In the genomic region with DNA sequence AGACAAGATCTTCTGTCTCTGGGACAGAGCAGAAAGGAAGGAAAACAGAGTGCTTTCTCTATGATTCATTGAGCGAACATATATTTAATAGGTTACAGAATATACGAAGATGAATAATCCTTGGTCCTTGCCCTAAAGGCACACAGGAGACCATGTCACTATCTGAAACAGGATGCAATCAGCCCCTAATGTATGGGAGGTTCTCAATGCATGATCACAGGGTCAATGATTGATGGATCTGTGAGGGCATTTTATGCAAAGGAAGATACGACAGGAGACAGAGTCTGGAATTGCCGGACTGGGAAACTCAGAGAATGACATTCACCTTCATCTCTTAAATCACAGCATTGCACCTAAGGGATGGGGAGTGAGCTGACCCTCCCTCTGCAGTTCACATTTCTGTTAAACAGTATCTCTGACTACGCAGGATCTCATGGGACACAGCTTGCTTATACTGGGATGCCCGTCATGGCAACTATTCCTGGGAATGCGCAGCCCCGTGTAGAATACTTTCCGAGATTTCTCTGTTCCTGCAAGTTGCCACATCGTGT, we compare ENCODE assay signal across 20 cellular contexts.
"Had no signal": no experiment of that assay in that cellular context is flagged by ENCODE, and none has a peak within 500 bp of the region (broad histone marks: within the 10 kb centered on the region; RNA-seq: fewer than 3 reads in every experiment).

No MANE protein-coding gene starts in this region.

- H3K27ac ChIP-seq: esophagus muscularis mucosa, left ventricle myocardium inferior, psoas muscle, right lobe of liver, suprapubic skin had no signal

- H3K36me3 Mint-ChIP-seq: memory B cell, natural killer cell had no signal

- H3K27me3 ChIP-seq: esophagus muscularis mucosa, right lobe of liver, suprapubic skin had no signal

- H3K27ac Mint-ChIP-seq: activated CD4-positive, alpha-beta T cell treated with anti-CD3 and anti-CD28 coated beads, Interleukin-2, amount 10 ng/mL, durations not matched to agents 24 days and 14 days; activated CD8-positive, alpha-beta T cell treated with anti-CD3 and anti-CD28 coated beads, Interleukin-2, amount 10 ng/mL, durations not matched to agents 7 days and 5 days; activated naive CD4-positive, alpha-beta T cell treated with anti-CD3 and anti-CD28 coated beads, Interleukin-2, amount 50 U/mL, for 72 hours; activated T-cell treated with anti-CD3 and anti-CD28 coated beads, Interleukin-2, amount 50 U/mL, for 72 hours; memory B cell; natural killer cell; stimulated activated naive CD8-positive, alpha-beta T cell treated with anti-CD3 and anti-CD28 coated beads, Interleukin-15, Interleukin-2, amounts not matched to agents 100 ng/mL and 50 ng/mL, for 24 hours; WTC11 had no signal

- H3K36me3 ChIP-seq: esophagus muscularis mucosa, left ventricle myocardium inferior, right lobe of liver, suprapubic skin had no signal

- H3K9me3 Mint-ChIP-seq: natural killer cell had no signal

- ATAC-seq: activated CD8-positive, alpha-beta T cell treated with anti-CD3 and anti-CD28 coated beads, Interleukin-2, amount 10 ng/mL, durations not matched to agents 7 days and 5 days; activated naive CD4-positive, alpha-beta T cell treated with anti-CD3 and anti-CD28 coated beads, Interleukin-2, amount 50 U/mL, for 72 hours; activated T-cell treated with anti-CD3 and anti-CD28 coated beads, Interleukin-2, amount 50 U/mL, for 72 hours; natural killer cell; psoas muscle; right lobe of liver had no signal

- H3K9me3 ChIP-seq: psoas muscle, right lobe of liver, suprapubic skin had no signal

- DNase-seq: activated CD4-positive, alpha-beta T cell treated with anti-CD3 and anti-CD28 coated beads, Interleukin-2, amount 10 ng/mL, durations not matched to agents 24 days and 14 days; activated CD8-positive, alpha-beta memory T cell treated with anti-CD3 and anti-CD28 coated beads, Interleukin-2, amount 50 U/mL, for 4 hours; activated CD8-positive, alpha-beta T cell treated with anti-CD3 and anti-CD28 coated beads, Interleukin-2, amount 10 ng/mL, durations not matched to agents 7 days and 5 days; activated gamma-delta T cell; activated T-cell treated with anti-CD3 and anti-CD28 coated beads, Interleukin-2, amount 50 U/mL, for 72 hours; caudate nucleus; kidney; left ventricle myocardium inferior; natural killer cell; psoas muscle; right lobe of liver; stimulated activated CD4-positive, alpha-beta T cell treated with anti-CD3 and anti-CD28 coated beads, Interleukin-4, amount 100 ng/mL, for 4 hours; stimulated activated CD8-positive, alpha-beta memory T cell treated with anti-CD3 and anti-CD28 coated beads, Interleukin-4, amount 100 ng/mL, for 48 hours had no signal

- H3K4me2 ChIP-seq: smooth muscle cell had no signal

- H3K4me3 ChIP-seq: esophagus muscularis mucosa, left ventricle myocardium inferior, psoas muscle, right lobe of liver, smooth muscle cell, suprapubic skin had no signal

- H3K4me3 Mint-ChIP-seq: activated CD4-positive, alpha-beta T cell treated with anti-CD3 and anti-CD28 coated beads, Interleukin-2, amount 10 ng/mL, durations not matched to agents 24 days and 14 days; activated CD8-positive, alpha-beta T cell treated with anti-CD3 and anti-CD28 coated beads, Interleukin-2, amount 10 ng/mL, durations not matched to agents 7 days and 5 days; activated T-cell treated with anti-CD3 and anti-CD28 coated beads, Interleukin-2, amount 50 U/mL, for 72 hours; memory B cell; natural killer cell; stimulated activated naive CD8-positive, alpha-beta T cell treated with anti-CD3 and anti-CD28 coated beads, Interleukin-15, Interleukin-2, amounts not matched to agents 100 ng/mL and 50 ng/mL, for 24 hours; WTC11 had no signal

- H3K4me1 ChIP-seq: left ventricle myocardium inferior, psoas muscle, right lobe of liver had no signal

- H3K4me1 Mint-ChIP-seq: activated CD4-positive, alpha-beta T cell treated with anti-CD3 and anti-CD28 coated beads, Interleukin-2, amount 10 ng/mL, durations not matched to agents 24 days and 14 days; natural killer cell had no signal
